8 cellular contexts compared by ENCODE assay signal in genomic region chr3:115784739-115785571, GRCh38.
DNase-seq lines count a peak whose midpoint lies in the region; ATAC-seq and TF ChIP-seq lines count a peak whose summit lies in the region.

No MANE protein-coding gene starts in this region.

- intact Hi-C loops in activated B cell treated with CpG ODN at 0.5 μM for 24 hours (cut with micrococcal nuclease) (loop anchor here (1.0 to 10.0 kb wide), 15 partner anchors 30 to 1940 kb away; partner anchors contain the start of genes CCDC191, QTRT2 and ZBTB20), psoas muscle (cut with DNase I) (loop anchor here (10.0 kb wide), 1 partner anchor 570 kb away; no protein-coding TSS in a partner anchor), left colon (cut with DNase I, micrococcal nuclease) (no loop called here)

- 3 to 8% (median 6%) methylated on average over 11 of the region's 11 CpGs for WGBS in psoas muscle, 3 donors

- H3K4me3 ChIP-seq in H7 (ENCODE audit: insufficient read depth, low read depth, low read length) = peak overlapping the region; percentile 67
- peak overlapping the region; percentile 56 to 59 for H3K4me3 ChIP-seq in foreskin fibroblast (ENCODE audit: low read depth in 1 of 2, low read length in 2 of 2)
- peak overlapping the region; percentile 94 for H3K4me3 ChIP-seq in psoas muscle

- TF ChIP-seq CTCF in AG09319 (IDR thresholded peaks at IDR 0.05; ENCODE audit: low read depth, low read length) (no peak), activated B cell treated with CpG ODN at 0.5 μM for 24 hours (IDR thresholded peaks at IDR 0.05) (peak; percentile 4), foreskin fibroblast (IDR thresholded peaks at IDR 0.05; ENCODE audit: low read depth, low read length) (no peak), psoas muscle (IDR thresholded peaks at IDR 0.05) (no peak)

- H3K9me3 ChIP-seq in psoas muscle = no peaks in the 10 kb centered on the region

- peaks cover 14% of the 10 kb centered on the region for H3K4me1 Mint-ChIP-seq in activated B cell treated with CpG ODN at 0.5 μM for 24 hours

- no peaks in the 10 kb centered on the region for H3K27me3 ChIP-seq in H7 (ENCODE audit: control insufficient read depth, insufficient read depth, low read length)
- no peaks in the 10 kb centered on the region for H3K27me3 ChIP-seq in psoas muscle (ENCODE audit: insufficient read depth in 3 of 3, low read length in 2 of 3)

- CTCF ChIA-PET in activated B cell treated with CpG ODN at 0.5 μM for 24 hours (lab: Charles Lee) = interaction anchor here (0.9 to 2.2 kb wide), 16 partner anchors 18 to 1404 kb away, joined by 3 to 19 read pairs (median 3); no protein-coding TSS in a partner anchor

- H3K9me3 Mint-ChIP-seq in activated B cell treated with CpG ODN at 0.5 μM for 24 hours = no peaks in the 10 kb centered on the region

- DNase-seq in AG09319 (ENCODE audit: extremely low read depth, low read depth) = peak; percentile 91
- DNase-seq in H7 = no peak
- no peak for DNase-seq in activated B cell treated with CpG ODN at 0.5 μM for 24 hours
- peak; percentile 97 for DNase-seq in foreskin fibroblast
- DNase-seq in psoas muscle = no peak
- DNase-seq in left colon = no peak
- DNase-seq in stimulated activated CD4-positive, alpha-beta T cell treated with anti-CD3 and anti-CD28 coated beads, Interleukin-2, amount 100 ng/mL, for 24 hours = no peak
- DNase-seq in MV-4-11 (lab: John Stamatoyannopoulos, UW) = no peak

- peak overlapping the region; percentile 4 for H3K27ac Mint-ChIP-seq in activated B cell treated with CpG ODN at 0.5 μM for 24 hours

- peak overlapping the region; percentile 93 for H3K4me3 Mint-ChIP-seq in activated B cell treated with CpG ODN at 0.5 μM for 24 hours

- H3K27ac ChIP-seq in psoas muscle = peak overlapping the region; percentile 97

- H3K4me1 ChIP-seq in psoas muscle = no peaks in the 10 kb centered on the region

- POLR2A ChIA-PET in activated B cell treated with CpG ODN at 0.5 μM for 24 hours (lab: Charles Lee) = interaction anchor here (0.6 to 1.5 kb wide), 4 partner anchors 598 to 1571 kb away, joined by 3 to 13 read pairs (median 4); partner anchors contain the start of gene ZBTB20

- H3K36me3 ChIP-seq in H7 (replicated peaks; ENCODE audit: control insufficient read depth, insufficient read depth, low read length) = no peaks in the 10 kb centered on the region
- no peaks in the 10 kb centered on the region for H3K36me3 ChIP-seq in psoas muscle (ENCODE audit: insufficient read depth in 1 of 2, low read depth in 1 of 2)

- ATAC-seq in activated B cell treated with CpG ODN at 0.5 μM for 24 hours (ENCODE audit: low read depth) (no peak), psoas muscle (peak in 1 of 4 donors; percentile 14), left colon (no peak)

- H3K36me3 Mint-ChIP-seq in activated B cell treated with CpG ODN at 0.5 μM for 24 hours (ENCODE audit: low read depth) = peaks cover 1% of the 10 kb centered on the region

- peaks cover 8% of the 10 kb centered on the region for H3K27me3 Mint-ChIP-seq in activated B cell treated with CpG ODN at 0.5 μM for 24 hours

Comparison
In these comparisons a context has a peak if more than half of its experiments do, and no peak if none do; other contexts are left out.
1. DNase-seq: peak in AG09319 (single experiment) and foreskin fibroblast (2 of 2); none in H7 (single experiment), activated B cell treated with CpG ODN at 0.5 μM for 24 hours (single experiment), psoas muscle (0 of 2), left colon (0 of 2), stimulated activated CD4-positive, alpha-beta T cell treated with anti-CD3 and anti-CD28 coated beads, Interleukin-2, amount 100 ng/mL, for 24 hours (0 of 2) and MV-4-11 (single experiment).
2. intact Hi-C loops: an anchor here in activated B cell treated with CpG ODN at 0.5 μM for 24 hours (1.0 to 10.0 kb wide) and psoas muscle (10.0 kb wide); none called in left colon.
3. Peak in every context shown above with its lines, with median percentiles within 50 percentile points of each other: H3K4me3 ChIP-seq.